Comparison of ENCODE assay signal across 25 cellular contexts in genomic region chr3:48759071-48759470, GRCh38.
"Had no signal": no experiment of that assay in that cellular context is flagged by ENCODE, and none has a peak within 500 bp of the region (broad histone marks: within the 10 kb centered on the region; RNA-seq: fewer than 3 reads in every experiment).

No MANE protein-coding gene starts in this region.

- H3K4me3 Mint-ChIP-seq: IgD-negative memory B cell had no signal

- H3K27ac Mint-ChIP-seq: IgD-negative memory B cell had no signal

- H3K9me3 Mint-ChIP-seq: IgD-negative memory B cell had no signal

- H3K9me3 ChIP-seq: SJSA1 had no signal

- H3K4me2 ChIP-seq: KMS-11 had no signal

- H3K4me3 ChIP-seq: K562, SJSA1, SK-N-MC had no signal

- H3K27me3 Mint-ChIP-seq: IgD-negative memory B cell had no signal

- H3K4me1 Mint-ChIP-seq: IgD-negative memory B cell had no signal

- DNase-seq: Kasumi-1, MV-4-11, NCI-H1048, NCI-H1105 treated with DMSO at 0.1 percent for 48 hours, NCI-H1417 treated with DMSO at 0.1 percent for 48 hours, NCI-H146, NCI-H1694 treated with DMSO at 0.1 percent for 48 hours, NCI-H1930, NCI-H2081, NCI-H2107, NCI-H2227 treated with DMSO at 0.1 percent for 48 hours, NCI-H446, NCI-H510A, NCI-H524 treated with DMSO at 0.1 percent for 48 hours, NCI-H69, NCI-H774, Right ventricle myocardium superior, RPMI8226, SIG-M5 had no signal

- ATAC-seq: K562 had no signal

- H3K27ac ChIP-seq: HL-60, KMS-11, SJSA1, SK-N-MC had no signal

- H3K27me3 ChIP-seq: SJSA1 had no signal

- H3K4me1 ChIP-seq: SJSA1 had no signal
